1 cellular context compared by ENCODE assay signal in the genomic region with DNA sequence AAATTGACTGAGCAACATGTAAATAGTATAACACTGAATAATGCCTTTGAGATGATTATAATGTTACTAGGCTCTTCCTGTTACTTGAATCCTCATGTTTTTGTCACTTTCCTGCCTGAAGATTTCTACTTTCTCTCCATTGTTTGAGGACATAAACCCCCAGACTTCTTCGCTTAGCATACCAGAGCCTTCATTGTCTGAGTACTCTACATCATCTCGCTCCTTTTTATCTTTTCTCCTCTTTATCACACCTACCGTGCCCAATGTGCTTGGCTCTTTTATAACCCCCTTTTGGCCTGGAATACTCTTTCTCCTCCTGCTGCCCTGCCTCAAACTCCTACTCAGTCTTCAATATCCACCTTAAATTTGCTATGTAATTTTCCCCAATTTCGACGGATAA.
TF ChIP-seq lines count a peak whose summit lies in the region.

No MANE protein-coding gene starts in this region.

TF ChIP-seq in WTC11, 78 proteins besides CTCF, POLR2A, EP300 and RAD21 (continued from another document):
- TF ChIP-seq, protein P1, sequence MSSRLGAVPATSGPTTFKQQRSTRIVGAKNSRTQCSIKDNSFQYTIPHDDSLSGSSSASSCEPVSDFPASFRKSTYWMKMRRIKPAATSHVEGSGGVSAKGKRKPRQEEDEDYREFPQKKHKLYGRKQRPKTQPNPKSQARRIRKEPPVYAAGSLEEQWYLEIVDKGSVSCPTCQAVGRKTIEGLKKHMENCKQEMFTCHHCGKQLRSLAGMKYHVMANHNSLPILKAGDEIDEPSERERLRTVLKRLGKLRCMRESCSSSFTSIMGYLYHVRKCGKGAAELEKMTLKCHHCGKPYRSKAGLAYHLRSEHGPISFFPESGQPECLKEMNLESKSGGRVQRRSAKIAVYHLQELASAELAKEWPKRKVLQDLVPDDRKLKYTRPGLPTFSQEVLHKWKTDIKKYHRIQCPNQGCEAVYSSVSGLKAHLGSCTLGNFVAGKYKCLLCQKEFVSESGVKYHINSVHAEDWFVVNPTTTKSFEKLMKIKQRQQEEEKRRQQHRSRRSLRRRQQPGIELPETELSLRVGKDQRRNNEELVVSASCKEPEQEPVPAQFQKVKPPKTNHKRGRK (CRISPR knock-in tag; IDR thresholded peaks at IDR 0.05; ENCODE audit: borderline replicate concordance) = no peak
- TF ChIP-seq SP1 (CRISPR knock-in tag; conservative IDR thresholded peaks at IDR 0.05) (no peak), PRRX2 (CRISPR knock-in tag; IDR thresholded peaks at IDR 0.05) (no peak)
- TF ChIP-seq, protein P2, sequence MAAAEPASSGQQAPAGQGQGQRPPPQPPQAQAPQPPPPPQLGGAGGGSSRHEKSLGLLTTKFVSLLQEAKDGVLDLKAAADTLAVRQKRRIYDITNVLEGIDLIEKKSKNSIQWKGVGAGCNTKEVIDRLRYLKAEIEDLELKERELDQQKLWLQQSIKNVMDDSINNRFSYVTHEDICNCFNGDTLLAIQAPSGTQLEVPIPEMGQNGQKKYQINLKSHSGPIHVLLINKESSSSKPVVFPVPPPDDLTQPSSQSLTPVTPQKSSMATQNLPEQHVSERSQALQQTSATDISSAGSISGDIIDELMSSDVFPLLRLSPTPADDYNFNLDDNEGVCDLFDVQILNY (CRISPR knock-in tag; IDR thresholded peaks at IDR 0.05) = no peak
TF ChIP-seq in WTC11: peak in this region for 0.
